ENCODE assay signal across 2 cellular contexts in the genomic region with DNA sequence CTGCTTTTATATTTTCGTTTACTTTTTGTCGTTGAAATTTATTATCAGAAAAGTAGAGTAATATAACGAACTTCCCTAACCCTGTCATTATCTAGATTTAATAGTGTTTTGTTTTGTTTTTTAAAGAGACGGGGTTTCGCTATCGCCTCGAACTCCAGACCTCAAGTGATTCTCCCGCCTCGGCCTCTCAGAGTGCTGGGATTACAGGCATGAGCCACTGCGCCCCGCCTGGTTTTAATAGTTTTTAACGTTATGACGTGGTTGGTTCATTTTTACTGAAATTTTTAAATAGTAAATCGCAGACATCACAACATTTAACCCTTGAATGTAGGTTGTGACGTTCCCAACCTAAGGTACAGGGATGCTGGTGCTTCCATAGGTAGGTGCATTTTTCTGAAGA.
TF ChIP-seq lines count a peak whose summit lies in the region.

No MANE protein-coding gene starts in this region.

TF ChIP-seq in HCT116, 20 proteins besides CTCF, POLR2A, EP300 and RAD21:
- TF ChIP-seq, protein P1, sequence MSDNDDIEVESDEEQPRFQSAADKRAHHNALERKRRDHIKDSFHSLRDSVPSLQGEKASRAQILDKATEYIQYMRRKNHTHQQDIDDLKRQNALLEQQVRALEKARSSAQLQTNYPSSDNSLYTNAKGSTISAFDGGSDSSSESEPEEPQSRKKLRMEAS (IDR thresholded peaks at IDR 0.05): no peak
- TF ChIP-seq SIN3A (IDR thresholded peaks at IDR 0.05; ENCODE audit: low read depth): no peak
- no peak for TF ChIP-seq ZNF274 (IDR thresholded peaks at IDR 0.05; ENCODE audit: low read depth, low read length)
- TF ChIP-seq CBX3 (IDR thresholded peaks at IDR 0.05; ENCODE audit: low read depth): no peak
- no peak for TF ChIP-seq EZH2 (IDR thresholded peaks at IDR 0.05)
- TF ChIP-seq SRF (IDR thresholded peaks at IDR 0.05; ENCODE audit: low read depth): no peak
- no peak for TF ChIP-seq YY1 (IDR thresholded peaks at IDR 0.05; ENCODE audit: extremely low read depth, insufficient replicate concordance, low read depth, low read length)
- no peak for TF ChIP-seq POLR2AphosphoS5 (IDR thresholded peaks at IDR 0.05; ENCODE audit: low read depth, low read length)
- no peak for TF ChIP-seq CEBPB (IDR thresholded peaks at IDR 0.05; ENCODE audit: low read depth)
- TF ChIP-seq, protein P2, sequence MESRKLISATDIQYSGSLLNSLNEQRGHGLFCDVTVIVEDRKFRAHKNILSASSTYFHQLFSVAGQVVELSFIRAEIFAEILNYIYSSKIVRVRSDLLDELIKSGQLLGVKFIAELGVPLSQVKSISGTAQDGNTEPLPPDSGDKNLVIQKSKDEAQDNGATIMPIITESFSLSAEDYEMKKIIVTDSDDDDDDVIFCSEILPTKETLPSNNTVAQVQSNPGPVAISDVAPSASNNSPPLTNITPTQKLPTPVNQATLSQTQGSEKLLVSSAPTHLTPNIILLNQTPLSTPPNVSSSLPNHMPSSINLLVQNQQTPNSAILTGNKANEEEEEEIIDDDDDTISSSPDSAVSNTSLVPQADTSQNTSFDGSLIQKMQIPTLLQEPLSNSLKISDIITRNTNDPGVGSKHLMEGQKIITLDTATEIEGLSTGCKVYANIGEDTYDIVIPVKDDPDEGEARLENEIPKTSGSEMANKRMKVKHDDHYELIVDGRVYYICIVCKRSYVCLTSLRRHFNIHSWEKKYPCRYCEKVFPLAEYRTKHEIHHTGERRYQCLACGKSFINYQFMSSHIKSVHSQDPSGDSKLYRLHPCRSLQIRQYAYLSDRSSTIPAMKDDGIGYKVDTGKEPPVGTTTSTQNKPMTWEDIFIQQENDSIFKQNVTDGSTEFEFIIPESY (IDR thresholded peaks at IDR 0.05; ENCODE audit: extremely low read depth, insufficient replicate concordance, low read length): no peak
- no peak for TF ChIP-seq ZFX (IDR thresholded peaks at IDR 0.05)
- no peak for TF ChIP-seq JUND (IDR thresholded peaks at IDR 0.05)
- TF ChIP-seq FOSL1 (IDR thresholded peaks at IDR 0.05; ENCODE audit: low read depth): no peak

TF ChIP-seq in H1, 55 proteins besides CTCF, POLR2A, EP300 and RAD21:
- no peak for TF ChIP-seq NRF1 (IDR thresholded peaks at IDR 0.05; ENCODE audit: low read depth, low read length)
- TF ChIP-seq HDAC2 (IDR thresholded peaks at IDR 0.05; ENCODE audit: borderline replicate concordance in 1 of 2, low read depth in 2 of 2, low read length in 2 of 2): no peak
- TF ChIP-seq, protein P3, sequence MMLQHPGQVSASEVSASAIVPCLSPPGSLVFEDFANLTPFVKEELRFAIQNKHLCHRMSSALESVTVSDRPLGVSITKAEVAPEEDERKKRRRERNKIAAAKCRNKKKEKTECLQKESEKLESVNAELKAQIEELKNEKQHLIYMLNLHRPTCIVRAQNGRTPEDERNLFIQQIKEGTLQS (IDR thresholded peaks at IDR 0.05; ENCODE audit: insufficient read depth, low read depth, low read length): no peak
- TF ChIP-seq CTBP2 (IDR thresholded peaks at IDR 0.05; ENCODE audit: borderline replicate concordance, insufficient read depth, insufficient read length, low read length): no peak
- TF ChIP-seq, protein P4, sequence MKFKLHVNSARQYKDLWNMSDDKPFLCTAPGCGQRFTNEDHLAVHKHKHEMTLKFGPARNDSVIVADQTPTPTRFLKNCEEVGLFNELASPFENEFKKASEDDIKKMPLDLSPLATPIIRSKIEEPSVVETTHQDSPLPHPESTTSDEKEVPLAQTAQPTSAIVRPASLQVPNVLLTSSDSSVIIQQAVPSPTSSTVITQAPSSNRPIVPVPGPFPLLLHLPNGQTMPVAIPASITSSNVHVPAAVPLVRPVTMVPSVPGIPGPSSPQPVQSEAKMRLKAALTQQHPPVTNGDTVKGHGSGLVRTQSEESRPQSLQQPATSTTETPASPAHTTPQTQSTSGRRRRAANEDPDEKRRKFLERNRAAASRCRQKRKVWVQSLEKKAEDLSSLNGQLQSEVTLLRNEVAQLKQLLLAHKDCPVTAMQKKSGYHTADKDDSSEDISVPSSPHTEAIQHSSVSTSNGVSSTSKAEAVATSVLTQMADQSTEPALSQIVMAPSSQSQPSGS (IDR thresholded peaks at IDR 0.05; ENCODE audit: low read length): no peak
